2 cellular contexts compared by ENCODE assay signal in the genomic region with DNA sequence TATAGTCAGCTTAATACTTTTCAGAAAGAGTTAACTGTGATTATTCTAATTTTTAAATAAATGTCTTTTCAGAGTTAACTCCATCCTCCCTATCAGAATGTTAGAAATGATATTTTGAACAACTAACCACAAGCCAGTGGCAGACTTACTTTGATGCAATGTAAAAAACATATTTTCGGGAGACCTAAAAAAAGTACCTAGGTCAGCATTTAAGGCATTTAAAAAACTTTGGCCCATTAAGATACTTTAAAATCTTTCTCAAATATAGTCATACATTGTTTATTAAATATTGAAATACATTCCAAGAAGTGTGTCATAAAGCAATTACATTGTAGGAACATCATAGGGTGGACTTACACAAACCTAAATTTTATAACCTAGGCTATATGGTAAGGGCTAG.
TF ChIP-seq lines count a peak whose summit lies in the region.

No MANE protein-coding gene starts in this region.

TF ChIP-seq in HepG2, 621 proteins besides CTCF, POLR2A, EP300 and RAD21:
- TF ChIP-seq, protein P1, sequence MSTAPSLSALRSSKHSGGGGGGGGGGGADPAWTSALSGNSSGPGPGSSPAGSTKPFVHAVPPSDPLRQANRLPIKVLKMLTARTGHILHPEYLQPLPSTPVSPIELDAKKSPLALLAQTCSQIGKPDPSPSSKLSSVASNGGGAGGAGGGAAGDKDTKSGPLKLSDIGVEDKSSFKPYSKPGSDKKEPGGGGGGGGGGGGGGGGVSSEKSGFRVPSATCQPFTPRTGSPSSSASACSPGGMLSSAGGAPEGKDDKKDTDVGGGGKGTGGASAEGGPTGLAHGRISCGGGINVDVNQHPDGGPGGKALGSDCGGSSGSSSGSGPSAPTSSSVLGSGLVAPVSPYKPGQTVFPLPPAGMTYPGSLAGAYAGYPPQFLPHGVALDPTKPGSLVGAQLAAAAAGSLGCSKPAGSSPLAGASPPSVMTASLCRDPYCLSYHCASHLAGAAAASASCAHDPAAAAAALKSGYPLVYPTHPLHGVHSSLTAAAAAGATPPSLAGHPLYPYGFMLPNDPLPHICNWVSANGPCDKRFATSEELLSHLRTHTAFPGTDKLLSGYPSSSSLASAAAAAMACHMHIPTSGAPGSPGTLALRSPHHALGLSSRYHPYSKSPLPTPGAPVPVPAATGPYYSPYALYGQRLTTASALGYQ (CRISPR knock-in tag; IDR thresholded peaks at IDR 0.05): no peak
- no peak for TF ChIP-seq ZNF567 (CRISPR knock-in tag; IDR thresholded peaks at IDR 0.05; ENCODE audit: borderline replicate concordance)
- no peak for TF ChIP-seq HMG20A (CRISPR knock-in tag; IDR thresholded peaks at IDR 0.05; ENCODE audit: borderline replicate concordance)
- TF ChIP-seq GZF1 (CRISPR knock-in tag; IDR thresholded peaks at IDR 0.05): no peak
- TF ChIP-seq NR2F1 (CRISPR knock-in tag; IDR thresholded peaks at IDR 0.05): no peak
- TF ChIP-seq JUNB (CRISPR knock-in tag; IDR thresholded peaks at IDR 0.05; ENCODE audit: borderline replicate concordance): no peak
- no peak for TF ChIP-seq RFX3 (CRISPR knock-in tag; IDR thresholded peaks at IDR 0.05)
- no peak for TF ChIP-seq ZNF12 (CRISPR knock-in tag; IDR thresholded peaks at IDR 0.05)
- TF ChIP-seq ZNF672 (CRISPR knock-in tag; IDR thresholded peaks at IDR 0.05): no peak
- peak; percentile 59 to 90; a peak in 3 of 4 replicates for TF ChIP-seq MAFK (conservative IDR thresholded peaks at IDR 0.05 in 1 of 2, IDR thresholded peaks at IDR 0.05 in 1 of 2; ENCODE audit: low read length in 2 of 2)
- TF ChIP-seq RFX1 (IDR thresholded peaks at IDR 0.05): no peak
- TF ChIP-seq MAFF (IDR thresholded peaks at IDR 0.05; ENCODE audit: low read depth, low read length): peak; percentile 69

TF ChIP-seq in H1, 55 proteins besides CTCF, POLR2A, EP300 and RAD21:
- TF ChIP-seq KDM4A (IDR thresholded peaks at IDR 0.05; ENCODE audit: low read depth, low read length, severe bottlenecking): no peak
- no peak for TF ChIP-seq SP2 (IDR thresholded peaks at IDR 0.05; ENCODE audit: low read length)
- peak; percentile 43; the same call in 1 of the 2 replicates for TF ChIP-seq MAFK (IDR thresholded peaks at IDR 0.05; ENCODE audit: low read depth, low read length)
- no peak for TF ChIP-seq SIRT6 (IDR thresholded peaks at IDR 0.05; ENCODE audit: low read length)
TF ChIP-seq in H1: peak in this region for 1.
